In genomic region chr3:140809326-140809725, GRCh38 we compare ENCODE assay signal across 16 cellular contexts.
"Had no signal": no experiment of that assay in that cellular context is flagged by ENCODE, and none has a peak within 500 bp of the region (broad histone marks: within the 10 kb centered on the region; RNA-seq: fewer than 3 reads in every experiment).

No MANE protein-coding gene starts in this region.

- ATAC-seq: activated CD8-positive, alpha-beta T cell treated with anti-CD3 and anti-CD28 coated beads for 36 hours; activated T-cell treated with anti-CD3 and anti-CD28 coated beads, Interleukin-2, amount 50 U/mL, for 72 hours had no signal

- H3K4me3 ChIP-seq: ascending aorta, dorsolateral prefrontal cortex, right atrium auricular region, tibial nerve had no signal

- H3K4me3 Mint-ChIP-seq: activated CD8-positive, alpha-beta T cell treated with anti-CD3 and anti-CD28 coated beads for 36 hours; activated T-cell treated with anti-CD3 and anti-CD28 coated beads, Interleukin-2, amount 50 U/mL, for 72 hours had no signal

- H3K9me3 ChIP-seq: ascending aorta had no signal

- H3K36me3 ChIP-seq: ascending aorta, neutrophil, right atrium auricular region, tibial nerve had no signal

- H3K27me3 ChIP-seq: ascending aorta, neutrophil, right atrium auricular region, tibial nerve had no signal

- H3K27ac ChIP-seq: ascending aorta, dorsolateral prefrontal cortex, neutrophil, right atrium auricular region, tibial nerve, VCaP had no signal

- H3K27me3 Mint-ChIP-seq: activated CD8-positive, alpha-beta T cell treated with anti-CD3 and anti-CD28 coated beads for 36 hours had no signal

- H3K27ac Mint-ChIP-seq: activated CD8-positive, alpha-beta T cell treated with anti-CD3 and anti-CD28 coated beads for 36 hours; activated T-cell treated with anti-CD3 and anti-CD28 coated beads, Interleukin-2, amount 50 U/mL, for 72 hours had no signal

- FAIRE-seq: bronchial epithelial cell, small intestine had no signal

- H3K4me1 ChIP-seq: ascending aorta, right atrium auricular region, tibial nerve had no signal

- DNase-seq: activated CD4-positive, alpha-beta T cell treated with anti-CD3 and anti-CD28 coated beads for 4 hours; activated CD8-positive, alpha-beta memory T cell treated with anti-CD3 and anti-CD28 coated beads, Interleukin-2, amount 50 U/mL, for 4 hours; activated CD8-positive, alpha-beta T cell treated with anti-CD3 and anti-CD28 coated beads for 36 hours; activated naive CD4-positive, alpha-beta T cell; activated T-cell treated with anti-CD3 and anti-CD28 coated beads, Interleukin-2, amount 50 U/mL, for 72 hours; dorsolateral prefrontal cortex; hypothalamus; kidney glomerular epithelial cell; posterior cingulate gyrus; small intestine had no signal
